Comparison of ENCODE assay signal across 28 cellular contexts in genomic region chr17:4427505-4427904, GRCh38. TPM values are rescaled to one million over a fixed set of nuclear protein-coding genes. Genes with fewer than 3 reads are reported as not detected.
"Had no signal": no experiment of that assay in that cellular context is flagged by ENCODE, and none has a peak within 500 bp of the region (broad histone marks: within the 10 kb centered on the region; RNA-seq: fewer than 3 reads in every experiment).

No MANE protein-coding gene starts in this region.

- H3K4me3 Mint-ChIP-seq: activated CD4-positive, alpha-beta T cell treated with anti-CD3 and anti-CD28 coated beads, Interleukin-2, amount 10 ng/mL, durations not matched to agents 7 days and 5 days; activated CD8-positive, alpha-beta T cell treated with anti-CD3 and anti-CD28 coated beads, Interleukin-2, amount 10 ng/mL, durations not matched to agents 7 days and 5 days; activated naive CD4-positive, alpha-beta T cell treated with anti-CD3 and anti-CD28 coated beads, Interleukin-2, amount 50 U/mL, for 24 hours; brain; mesothelial cell of epicardium; nephron; T-helper 2 cell treated with Interferon-gamma antibody and Interleukin-4, amounts not matched to agents 5 μg/mL and 100 μg/mL, for 36 hours had no signal

- H3K9me3 ChIP-seq: pancreas, psoas muscle, right atrium auricular region, stomach, suprapubic skin had no signal

- H3K9me3 Mint-ChIP-seq: activated CD4-positive, alpha-beta T cell treated with anti-CD3 and anti-CD28 coated beads, Interleukin-2, amount 10 ng/mL, durations not matched to agents 7 days and 5 days; activated naive CD4-positive, alpha-beta T cell treated with anti-CD3 and anti-CD28 coated beads, Interleukin-2, amount 50 U/mL, for 24 hours; mesothelial cell of epicardium; nephron; T-helper 2 cell treated with Interferon-gamma antibody and Interleukin-4, amounts not matched to agents 5 μg/mL and 100 μg/mL, for 36 hours had no signal

- H3K4me3 ChIP-seq: lung, pancreas, psoas muscle, right atrium auricular region, stomach, suprapubic skin, tibial nerve had no signal

- H3K27me3 Mint-ChIP-seq: activated naive CD4-positive, alpha-beta T cell treated with anti-CD3 and anti-CD28 coated beads, Interleukin-2, amount 50 U/mL, for 24 hours had no signal

- H3K27ac ChIP-seq: pancreas, psoas muscle, right atrium auricular region, suprapubic skin, tibial nerve, VCaP had no signal

- H3K36me3 Mint-ChIP-seq: activated naive CD4-positive, alpha-beta T cell treated with anti-CD3 and anti-CD28 coated beads, Interleukin-2, amount 50 U/mL, for 24 hours; brain; mesothelial cell of epicardium had no signal

- ATAC-seq: activated CD8-positive, alpha-beta T cell treated with anti-CD3 and anti-CD28 coated beads, Interleukin-2, amount 10 ng/mL, durations not matched to agents 7 days and 5 days; left colon; psoas muscle had no signal

- DNase-seq: activated CD4-positive, alpha-beta T cell treated with anti-CD3 and anti-CD28 coated beads, Interleukin-2, amount 10 ng/mL, durations not matched to agents 7 days and 5 days; activated CD4-positive, CD25-positive, alpha-beta regulatory T cell treated with anti-CD3 and anti-CD28 coated beads, Interleukin-2, amount 50 U/mL, for 72 hours; activated CD8-positive, alpha-beta T cell treated with anti-CD3 and anti-CD28 coated beads, Interleukin-2, amount 10 ng/mL, durations not matched to agents 7 days and 5 days; activated gamma-delta T cell treated with Interleukin-2 at 50 U/mL for 16 hours; activated T-cell treated with anti-CD3 and anti-CD28 coated beads, Interleukin-2, amount 50 U/mL, for 1 hour; aorta; dermis blood vessel endothelial cell; effector CD8-positive, alpha-beta T cell; erythroblast; foreskin fibroblast; left colon; pancreas; psoas muscle; stimulated activated CD4-positive, alpha-beta T cell treated with anti-CD3 and anti-CD28 coated beads, Interleukin-4, amount 100 ng/mL, for 24 hours; stomach had no signal

- H3K27ac Mint-ChIP-seq: activated CD4-positive, alpha-beta T cell treated with anti-CD3 and anti-CD28 coated beads, Interleukin-2, amount 10 ng/mL, durations not matched to agents 7 days and 5 days; activated CD8-positive, alpha-beta T cell treated with anti-CD3 and anti-CD28 coated beads, Interleukin-2, amount 10 ng/mL, durations not matched to agents 7 days and 5 days; activated naive CD4-positive, alpha-beta T cell treated with anti-CD3 and anti-CD28 coated beads, Interleukin-2, amount 50 U/mL, for 24 hours; brain; mesothelial cell of epicardium; nephron; T-helper 2 cell treated with Interferon-gamma antibody and Interleukin-4, amounts not matched to agents 5 μg/mL and 100 μg/mL, for 36 hours had no signal

- H3K27me3 ChIP-seq: pancreas, right atrium auricular region, stomach, suprapubic skin, tibial nerve had no signal

- H3K4me1 ChIP-seq: pancreas, psoas muscle, right atrium auricular region, stomach, suprapubic skin, tibial nerve had no signal

- FAIRE-seq: keratinocyte, pancreas, urothelium cell line had no signal

- H3K36me3 ChIP-seq: pancreas, right atrium auricular region, stomach, suprapubic skin, tibial nerve had no signal

- H3K4me1 Mint-ChIP-seq: activated CD4-positive, alpha-beta T cell treated with anti-CD3 and anti-CD28 coated beads, Interleukin-2, amount 10 ng/mL, durations not matched to agents 7 days and 5 days; activated naive CD4-positive, alpha-beta T cell treated with anti-CD3 and anti-CD28 coated beads, Interleukin-2, amount 50 U/mL, for 24 hours; brain; mesothelial cell of epicardium; nephron had no signal

RNA-seq across cellular contexts. Expression of gene SPNS3, which starts 6.2 kb away (rescaled TPM):
- total RNA-seq: fibroblast of lung, mesothelial cell of epicardium, psoas muscle, right atrium auricular region had no signal
- polyA plus RNA-seq: fibroblast of lung, keratinocyte had no signal
